ENCODE assay signal across 8 cellular contexts in genomic region chr12:47900480-47901129, GRCh38. TPM values are rescaled to one million over a fixed set of nuclear protein-coding genes. Genes with fewer than 3 reads are reported as not detected.
DNase-seq lines count a peak whose midpoint lies in the region; ATAC-seq and TF ChIP-seq lines count a peak whose summit lies in the region.

No MANE protein-coding gene starts in this region.

- in situ Hi-C loops in gastrocnemius medialis (cut with MboI; ENCODE audit: low sequenced_read_pairs in 4 of 4), result no loop called here

- intact Hi-C loops in gastrocnemius medialis (cut with DNase I; ENCODE audit: low total_unique reads), result loop anchor here (10.0 kb wide), 1 partner anchor 294 kb away; no protein-coding TSS in a partner anchor

- no peaks in the 10 kb centered on the region for H3K9me3 Mint-ChIP-seq in chondrocyte (ENCODE audit: low read depth)

- no peak overlapping the region for H3K4me3 ChIP-seq in retinal pigment epithelial cell (ENCODE audit: low read length)
- H3K4me3 ChIP-seq in gastrocnemius medialis, result no peak overlapping the region

- no peaks in the 10 kb centered on the region for H3K36me3 ChIP-seq in gastrocnemius medialis

- H3K4me1 Mint-ChIP-seq in chondrocyte (ENCODE audit: low read depth), result peaks cover 36% of the 10 kb centered on the region

- H3K36me3 Mint-ChIP-seq in chondrocyte (ENCODE audit: low read depth), result peaks cover 2% of the 10 kb centered on the region

- no peaks in the 10 kb centered on the region for H3K9me3 ChIP-seq in gastrocnemius medialis

- peaks cover 0 to 10% (median 4%) of the 10 kb centered on the region in 3 donors for H3K27me3 ChIP-seq in gastrocnemius medialis

- H3K27ac Mint-ChIP-seq in chondrocyte (ENCODE audit: unreplicated experiment), result no peak overlapping the region

- DNase-seq in SKM-1 treated with dmso at 0.1 percent for 144 hours (lab: John Stamatoyannopoulos, UW; ENCODE audit: unreplicated experiment) (peak; percentile 15), SKM-1 (lab: John Stamatoyannopoulos, UW; ENCODE audit: unreplicated experiment) (no peak), M059J (ENCODE audit: low read depth) (peak; percentile 31), chondrocyte (ENCODE audit: low spot score) (no peak), retinal pigment epithelial cell (ENCODE audit: low read depth) (no peak), ecto neural progenitor cell (ENCODE audit: low spot score) (no peak), gastrocnemius medialis (no peak)

- peaks cover 19 to 20% of the 10 kb centered on the region in 2 donors for H3K4me1 ChIP-seq in gastrocnemius medialis

- H3K4me3 Mint-ChIP-seq in chondrocyte (ENCODE audit: unreplicated experiment), result no peak overlapping the region

- TF ChIP-seq CTCF in chondrocyte (IDR thresholded peaks at IDR 0.05) (peak; percentile 27), retinal pigment epithelial cell (conservative IDR thresholded peaks at IDR 0.05; ENCODE audit: low read depth, low read length) (peak; percentile 27), gastrocnemius medialis (IDR thresholded peaks at IDR 0.05 in 4 of 5, conservative IDR thresholded peaks at IDR 0.05 in 1 of 5) (no peak)

- ATAC-seq in HG03139 (IDR thresholded peaks at IDR 0.05; ENCODE audit: unreplicated experiment) (no peak), gastrocnemius medialis (no peak)

- no peak overlapping the region for H3K27ac ChIP-seq in gastrocnemius medialis

- no peaks in the 10 kb centered on the region for H3K27me3 Mint-ChIP-seq in chondrocyte (ENCODE audit: low read depth)

- TF ChIP-seq POLR2A in gastrocnemius medialis (IDR thresholded peaks at IDR 0.05), result no peak

RNA-seq across cellular contexts. Expression of gene VDR, which starts 4.2 kb away (rescaled TPM):
- total RNA-seq in M059J (2014; rRNA removed; shearing (Covaris generic)), result 5.1 and 9.3 TPM in 2 replicates
- total RNA-seq in chondrocyte (4.4 to 4.8 TPM (median 4.6 TPM) in 3 replicates), gastrocnemius medialis (1 to 10 TPM; 3.2 to 6.1 (median 4.4) TPM)

Comparison
In these comparisons a context has a peak if more than half of its experiments do, and no peak if none do; other contexts are left out.
1. DNase-seq: peak in SKM-1 treated with dmso at 0.1 percent for 144 hours (single experiment) and M059J (single experiment); none in SKM-1 (single experiment), chondrocyte (single experiment), retinal pigment epithelial cell (single experiment), ecto neural progenitor cell (single experiment) and gastrocnemius medialis (0 of 2).
2. CTCF ChIP-seq: peak in chondrocyte (single experiment) and retinal pigment epithelial cell (single experiment); none in gastrocnemius medialis (0 of 5).